Comparison of ENCODE assay signal across 21 cellular contexts in genomic region chr16:54847609-54848008, GRCh38.
DNase-seq lines count a peak whose midpoint lies in the region; ATAC-seq, FAIRE-seq and TF ChIP-seq lines count a peak whose summit lies in the region.
"Had no signal": no experiment of that assay in that cellular context is flagged by ENCODE, and none has a peak within 500 bp of the region (broad histone marks: within the 10 kb centered on the region; RNA-seq: fewer than 3 reads in every experiment).

No MANE protein-coding gene starts in this region.

- H3K4me3 ChIP-seq in HCT116 (replicated peaks in 1 of 2; ENCODE audit: low read depth in 1 of 2, low read length in 2 of 2) = no peak overlapping the region
- H3K4me3 ChIP-seq in astrocyte (ENCODE audit: insufficient read depth, low read depth, low read length) = no peak overlapping the region
- H3K4me3 ChIP-seq in hepatocyte = no peak overlapping the region
- H3K4me3 ChIP-seq in smooth muscle cell = no peak overlapping the region
- no peak overlapping the region for H3K4me3 ChIP-seq in gastroesophageal sphincter
- H3K4me3 ChIP-seq: K562 had no signal

- no peaks in the 10 kb centered on the region for H3K27me3 Mint-ChIP-seq in astrocyte (ENCODE audit: low read depth, unreplicated experiment)

- peaks cover 12 to 14% of the 10 kb centered on the region in 2 experiments for H3K4me1 ChIP-seq in HCT116 (ENCODE audit: control insufficient read depth in 1 of 2, insufficient read depth in 2 of 2, low read length in 2 of 2)
- no peaks in the 10 kb centered on the region for H3K4me1 ChIP-seq in astrocyte (ENCODE audit: insufficient read depth, low read length)
- H3K4me1 ChIP-seq in hepatocyte (ENCODE audit: insufficient read depth) = no peaks in the 10 kb centered on the region
- H3K4me1 ChIP-seq in smooth muscle cell (ENCODE audit: low read depth) = no peaks in the 10 kb centered on the region
- H3K4me1 ChIP-seq in gastroesophageal sphincter = no peaks in the 10 kb centered on the region

- H3K9ac ChIP-seq in HCT116 (ENCODE audit: low read length) (no peak overlapping the region), astrocyte (ENCODE audit: low read length) (no peak overlapping the region), smooth muscle cell (ENCODE audit: low read depth) (peak overlapping the region; percentile 70)

- H3K4me2 ChIP-seq in HCT116 (ENCODE audit: low read length) (peak overlapping the region; percentile 61; the same call in 1 of the 2 replicates), astrocyte (ENCODE audit: low read length) (no peak overlapping the region), hepatocyte (peak overlapping the region; percentile 0), smooth muscle cell (peak overlapping the region; percentile 35)

- intact Hi-C loops in HCT116 (cut with micrococcal nuclease) = no loop called here
- intact Hi-C loops in Right ventricle myocardium superior (cut with DNase I) = no loop called here

- H3K27me3 ChIP-seq in HCT116 (ENCODE audit: insufficient read depth, low read length) = no peaks in the 10 kb centered on the region
- no peaks in the 10 kb centered on the region for H3K27me3 ChIP-seq in astrocyte (ENCODE audit: insufficient read depth, low read length)
- no peaks in the 10 kb centered on the region for H3K27me3 ChIP-seq in hepatocyte
- H3K27me3 ChIP-seq in smooth muscle cell (ENCODE audit: low read depth) = no peaks in the 10 kb centered on the region
- H3K27me3 ChIP-seq in gastroesophageal sphincter = no peaks in the 10 kb centered on the region

- TF ChIP-seq RAD21 in HCT116 (IDR thresholded peaks at IDR 0.05; ENCODE audit: low read depth) = no peak

- peak overlapping the region; percentile 27 for H3K27ac Mint-ChIP-seq in astrocyte (ENCODE audit: unreplicated experiment)
- H3K27ac Mint-ChIP-seq: CD4-positive, alpha-beta memory T cell; H9 had no signal

- no peaks in the 10 kb centered on the region for H3F3A ChIP-seq in smooth muscle cell (ENCODE audit: low read depth)

- no peaks in the 10 kb centered on the region for H4K20me1 ChIP-seq in HCT116 (ENCODE audit: insufficient read depth)
- no peaks in the 10 kb centered on the region for H4K20me1 ChIP-seq in astrocyte (ENCODE audit: insufficient read depth, low read length)
- no peaks in the 10 kb centered on the region for H4K20me1 ChIP-seq in hepatocyte (ENCODE audit: insufficient read depth, poor library complexity, severe bottlenecking)
- no peaks in the 10 kb centered on the region for H4K20me1 ChIP-seq in smooth muscle cell (ENCODE audit: low read depth)

- TF ChIP-seq POLR2A in HCT116 (IDR thresholded peaks at IDR 0.05; ENCODE audit: borderline replicate concordance, extremely low read depth, insufficient read depth, insufficient read length) (no peak), gastroesophageal sphincter (IDR thresholded peaks at IDR 0.05) (no peak)

- no peak for ATAC-seq in HCT116
- no peak for ATAC-seq in Right ventricle myocardium superior (ENCODE audit: poor library complexity)
- ATAC-seq in gastroesophageal sphincter = no peak
- ATAC-seq: K562 had no signal

- H2AFZ ChIP-seq in HCT116 (ENCODE audit: low read depth, low read length, poor library complexity, severe bottlenecking) = no peak overlapping the region
- no peak overlapping the region for H2AFZ ChIP-seq in astrocyte (ENCODE audit: low read depth, low read length)
- H2AFZ ChIP-seq in hepatocyte = no peak overlapping the region
- H2AFZ ChIP-seq in smooth muscle cell (ENCODE audit: low read depth) = peak overlapping the region; percentile 48

- no peaks in the 10 kb centered on the region for H3K9me2 ChIP-seq in HCT116 (ENCODE audit: insufficient read depth)
- no peaks in the 10 kb centered on the region for H3K9me2 ChIP-seq in hepatocyte (replicated peaks; ENCODE audit: insufficient read depth)

- H3K9me3 Mint-ChIP-seq in astrocyte (ENCODE audit: unreplicated experiment) = peaks cover 3% of the 10 kb centered on the region

- POLR2A ChIA-PET in HCT116 (lab: Charles Lee) = no interaction called here

- no peaks in the 10 kb centered on the region for H3K9me3 ChIP-seq in HCT116 (ENCODE audit: control insufficient read depth in 1 of 2, insufficient read depth in 1 of 2, low read depth in 1 of 2, low read length in 2 of 2)
- no peaks in the 10 kb centered on the region for H3K9me3 ChIP-seq in astrocyte (ENCODE audit: insufficient read depth, low read depth, low read length)
- H3K9me3 ChIP-seq in hepatocyte (ENCODE audit: low read depth) = no peaks in the 10 kb centered on the region
- no peaks in the 10 kb centered on the region for H3K9me3 ChIP-seq in smooth muscle cell (replicated peaks; ENCODE audit: low read depth)
- peaks cover 0 to 25% (median 0%) of the 10 kb centered on the region in 3 donors for H3K9me3 ChIP-seq in gastroesophageal sphincter

- RAD21 ChIA-PET in HCT116 (lab: Charles Lee; ENCODE audit: low non-redundant PET in 1 of 2, low total read pairs in 2 of 2, uncharacterized antibody in 2 of 2, unreplicated experiment in 2 of 2) = no interaction called here

- TF ChIP-seq CTCF in HCT116 (IDR thresholded peaks at IDR 0.05 in 2 of 3, conservative IDR thresholded peaks at IDR 0.05 in 1 of 3; ENCODE audit: borderline replicate concordance in 1 of 3, insufficient read depth in 1 of 3, low read depth in 2 of 3, low read length in 2 of 3) (no peak), astrocyte (IDR thresholded peaks at IDR 0.05; ENCODE audit: insufficient read depth, low read depth, low read length) (no peak), hepatocyte (IDR thresholded peaks at IDR 0.05; ENCODE audit: poor library complexity) (no peak), smooth muscle cell (IDR thresholded peaks at IDR 0.05; ENCODE audit: borderline replicate concordance, insufficient read depth, poor library complexity, severe bottlenecking) (no peak), gastroesophageal sphincter (IDR thresholded peaks at IDR 0.05) (no peak)

- no peaks in the 10 kb centered on the region for H3K36me3 ChIP-seq in HCT116 (ENCODE audit: control insufficient read depth in 1 of 2, insufficient read depth in 2 of 2, low read length in 2 of 2)
- H3K36me3 ChIP-seq in astrocyte (ENCODE audit: insufficient read depth, low read length) = no peaks in the 10 kb centered on the region
- no peaks in the 10 kb centered on the region for H3K36me3 ChIP-seq in hepatocyte (replicated peaks; ENCODE audit: insufficient read depth, low read depth)
- H3K36me3 ChIP-seq in smooth muscle cell (ENCODE audit: low read depth) = no peaks in the 10 kb centered on the region
- H3K36me3 ChIP-seq in gastroesophageal sphincter = no peaks in the 10 kb centered on the region

- no peaks in the 10 kb centered on the region for H3K79me2 ChIP-seq in HCT116 (ENCODE audit: insufficient read depth, low read length)
- H3K79me2 ChIP-seq in astrocyte (ENCODE audit: insufficient read depth, low read length) = no peaks in the 10 kb centered on the region
- H3K79me2 ChIP-seq in hepatocyte = no peaks in the 10 kb centered on the region
- no peaks in the 10 kb centered on the region for H3K79me2 ChIP-seq in smooth muscle cell (ENCODE audit: low read depth)

- peaks cover 9% of the 10 kb centered on the region for H3K4me1 Mint-ChIP-seq in astrocyte (ENCODE audit: low read depth, unreplicated experiment)
- H3K4me1 Mint-ChIP-seq: CD4-positive, alpha-beta memory T cell; H9 had no signal

- H3K27ac ChIP-seq in HCT116 (ENCODE audit: low read depth, low read length) (no peak overlapping the region), astrocyte (ENCODE audit: low read depth, low read length) (no peak overlapping the region), hepatocyte (peak overlapping the region; percentile 70), smooth muscle cell (ENCODE audit: low read depth) (peak overlapping the region; percentile 92), gastroesophageal sphincter (no peak overlapping the region)
- H3K27ac ChIP-seq: C4-2B, HL-60 had no signal

- H3K4me3 Mint-ChIP-seq in astrocyte (ENCODE audit: unreplicated experiment) = peak overlapping the region; percentile 13
- H3K4me3 Mint-ChIP-seq: CD4-positive, alpha-beta memory T cell; H9 had no signal

- no peaks in the 10 kb centered on the region for H3K36me3 Mint-ChIP-seq in astrocyte (ENCODE audit: low read depth, unreplicated experiment)
- H3K36me3 Mint-ChIP-seq: CD4-positive, alpha-beta memory T cell had no signal

- no peak for TF ChIP-seq EP300 in gastroesophageal sphincter (IDR thresholded peaks at IDR 0.05)

- BruUV-seq in HCT116 (replicated peaks; lab: Mats Ljungman, UMichigan) = no TSS peak

- CTCF ChIA-PET in HCT116 (lab: Charles Lee) = no interaction called here

- DNase-seq in HCT116 (ENCODE audit: low read depth, low spot score) (no peak), astrocyte (ENCODE audit: low read depth) (no peak), hepatocyte (ENCODE audit: low spot score) (no peak), smooth muscle cell (lab: John Stamatoyannopoulos, UW; ENCODE audit: unreplicated experiment) (no peak), cerebellum (ENCODE audit: low spot score) (no peak), Right ventricle myocardium superior (no peak), NCI-H526 treated with DMSO at 0.1 percent for 48 hours (lab: John Stamatoyannopoulos, UW) (no peak)
- DNase-seq: AML-193; CD4-positive, alpha-beta memory T cell; DMS 273 treated with DMSO at 0.1 percent for 48 hours; H9; IMR-90 had no signal

- no peak for FAIRE-seq in astrocyte (lab: Jason Lieb, UNC)
- FAIRE-seq: A204.1, G401.6, GM12891, GM19239, H1, K562 had no signal

- WGBS in hepatocyte (ENCODE audit: low lambda C conversion rate, missing lambda C conversion rate) = 45% methylated on average over 2 of the region's 2 CpGs
- 88% methylated on average over 2 of the region's 2 CpGs for WGBS in smooth muscle cell (ENCODE audit: low lambda C conversion rate)
- WGBS in gastroesophageal sphincter (ENCODE audit: low coverage in 1 of 2), 2 donors = 23 to 39% methylated on average over 2 of the region's 2 CpGs

TF ChIP-seq in HCT116, 20 proteins besides CTCF, POLR2A, EP300 and RAD21 (continues in another document):
- TF ChIP-seq YY1 (IDR thresholded peaks at IDR 0.05; ENCODE audit: extremely low read depth, insufficient replicate concordance, low read depth, low read length) (no peak), POLR2AphosphoS5 (IDR thresholded peaks at IDR 0.05; ENCODE audit: low read depth, low read length) (no peak), SP1 (IDR thresholded peaks at IDR 0.05; ENCODE audit: low read depth) (no peak), CBX3 (IDR thresholded peaks at IDR 0.05; ENCODE audit: low read depth) (no peak)

Comparison
In these comparisons a context has a peak if more than half of its experiments do, and no peak if none do; other contexts are left out.
1. H3K27ac ChIP-seq: peak in hepatocyte (single experiment) and smooth muscle cell (single experiment); none in HCT116 (single experiment), astrocyte (single experiment) and gastroesophageal sphincter (0 of 4).